25 cellular contexts compared by ENCODE assay signal in genomic region chr20:15734054-15734453, GRCh38.
DNase-seq lines count a peak whose midpoint lies in the region; ATAC-seq, FAIRE-seq and TF ChIP-seq lines count a peak whose summit lies in the region.
"Had no signal": no experiment of that assay in that cellular context is flagged by ENCODE, and none has a peak within 500 bp of the region (broad histone marks: within the 10 kb centered on the region; RNA-seq: fewer than 3 reads in every experiment).

No MANE protein-coding gene starts in this region.

- H3F3A ChIP-seq in SK-N-SH (replicated peaks; ENCODE audit: insufficient read depth): no peaks in the 10 kb centered on the region

- CTCF ChIA-PET in SK-N-SH (lab: Yijun Ruan, JAX) (no interaction called here), A549 (lab: Yijun Ruan, JAX) (no interaction called here), K562 (lab: Yijun Ruan, JAX; ENCODE audit: low intra/inter-chr PET ratio) (no interaction called here)

- H3K79me2 ChIP-seq in SK-N-SH (ENCODE audit: insufficient read depth): no peaks in the 10 kb centered on the region
- H3K79me2 ChIP-seq in K562 (ENCODE audit: control insufficient read depth, insufficient read depth, low read length): no peaks in the 10 kb centered on the region

- H4K20me1 ChIP-seq in SK-N-SH (ENCODE audit: insufficient read depth) (no peaks in the 10 kb centered on the region), K562 (replicated peaks; ENCODE audit: control insufficient read depth, insufficient read depth, low read length) (no peaks in the 10 kb centered on the region)
- H4K20me1 ChIP-seq: BLaER1 had no signal

- H3K4me1 ChIP-seq in SK-N-SH (ENCODE audit: control insufficient read depth in 1 of 2, insufficient read depth in 2 of 2, low read depth in 1 of 2, low read length in 1 of 2): no peaks in the 10 kb centered on the region
- H3K4me1 ChIP-seq in A549: no peaks in the 10 kb centered on the region
- no peaks in the 10 kb centered on the region for H3K4me1 ChIP-seq in K562 (replicated peaks in 1 of 2; ENCODE audit: control insufficient read depth in 2 of 2, insufficient read depth in 2 of 2, low read length in 2 of 2)
- no peaks in the 10 kb centered on the region for H3K4me1 ChIP-seq in esophagus muscularis mucosa
- H3K4me1 ChIP-seq: BE2C, BLaER1 had no signal

- H2AFZ ChIP-seq in SK-N-SH (ENCODE audit: low read depth) (no peak overlapping the region), K562 (ENCODE audit: low read depth, low read length) (no peak overlapping the region)

- no peak overlapping the region for H3K9ac ChIP-seq in SK-N-SH
- H3K9ac ChIP-seq in K562 (ENCODE audit: insufficient read depth in 1 of 2, low read depth in 2 of 2, low read length in 2 of 2): no peak overlapping the region
- H3K9ac ChIP-seq: BLaER1 had no signal

- H3K36me3 ChIP-seq in SK-N-SH (replicated peaks in 1 of 2; ENCODE audit: control insufficient read depth in 1 of 2, insufficient read depth in 2 of 2, low read length in 1 of 2): no peaks in the 10 kb centered on the region
- no peaks in the 10 kb centered on the region for H3K36me3 ChIP-seq in K562 (ENCODE audit: control insufficient read depth, insufficient read depth, low read length)
- no peaks in the 10 kb centered on the region for H3K36me3 ChIP-seq in esophagus muscularis mucosa
- H3K36me3 ChIP-seq: BE2C, BLaER1 had no signal

- 46% methylated on average over 4 of the region's 4 CpGs for WGBS in SK-N-SH (ENCODE audit: low lambda C conversion rate)
- 14% methylated on average over 4 of the region's 4 CpGs for WGBS in A549 (ENCODE audit: missing lambda C conversion rate)
- WGBS in K562 (ENCODE audit: insufficient coverage, low coverage, missing lambda C conversion rate): 0% methylated on average over 3 of the region's 4 CpGs
- WGBS in esophagus muscularis mucosa: 83% methylated on average over 4 of the region's 4 CpGs

- no peak for ATAC-seq in SK-N-SH treated with all-trans-retinoic acid at 6 μM for 48 hours
- no peak for ATAC-seq in A549
- ATAC-seq in K562: no peak
- no peak for ATAC-seq in HG03045 (IDR thresholded peaks at IDR 0.05; ENCODE audit: unreplicated experiment)
- ATAC-seq: GM12878 had no signal

- in situ Hi-C loops in K562 (cut with MboI): no loop called here

- no peaks in the 10 kb centered on the region for H3K9me1 ChIP-seq in K562 (ENCODE audit: control insufficient read depth, insufficient read depth, low read length)

- TF ChIP-seq POLR2A in A549 (IDR thresholded peaks at IDR 0.05; ENCODE audit: low read length) (no peak), K562 (conservative IDR thresholded peaks at IDR 0.05) (no peak), esophagus muscularis mucosa (IDR thresholded peaks at IDR 0.05; ENCODE audit: low read depth) (no peak)

- intact Hi-C loops in K562 (cut with micrococcal nuclease) (no loop called here), esophagus muscularis mucosa (cut with DNase I) (no loop called here)

- H3K27me3 ChIP-seq in SK-N-SH (ENCODE audit: insufficient read depth): no peaks in the 10 kb centered on the region
- H3K27me3 ChIP-seq in K562 (ENCODE audit: control insufficient read depth in 2 of 2, insufficient read depth in 2 of 2, low read length in 2 of 2): no peaks in the 10 kb centered on the region
- no peaks in the 10 kb centered on the region for H3K27me3 ChIP-seq in esophagus muscularis mucosa
- H3K27me3 ChIP-seq: BE2C, BLaER1 had no signal

- TF ChIP-seq CTCF in SK-N-SH (IDR thresholded peaks at IDR 0.05) (no peak), A549 (IDR thresholded peaks at IDR 0.05) (no peak), K562 (IDR thresholded peaks at IDR 0.05 in 2 of 3, conservative IDR thresholded peaks at IDR 0.05 in 1 of 3; ENCODE audit: insufficient read depth in 2 of 3, low read depth in 1 of 3, low read length in 3 of 3) (no peak), esophagus muscularis mucosa (IDR thresholded peaks at IDR 0.05) (no peak)

- no peak for DNase-seq in SK-N-SH
- DNase-seq in A549 (ENCODE audit: low read depth in 1 of 2, low spot score in 1 of 2): no peak
- DNase-seq in K562 (ENCODE audit: extremely low read depth in 1 of 4, low spot score in 3 of 4): no peak
- DNase-seq in esophagus muscularis mucosa (ENCODE audit: extremely low spot score): no peak
- DNase-seq: ACHN; BE2C; C1 segment of cervical spinal cord; CD4-positive, alpha-beta memory T cell; CD4-positive, CD25-positive, alpha-beta regulatory T cell; CD8-positive, alpha-beta memory T cell; COR-L47; DMS 273 treated with DMSO at 0.1 percent for 48 hours; DMS153; DMS53; DMS79; DND-41; EL; GDM1 had no signal

- H3K4me3 ChIP-seq in SK-N-SH (ENCODE audit: low read depth in 2 of 2, low read length in 1 of 2) (no peak overlapping the region), A549 (no peak overlapping the region), K562 (no peak overlapping the region), esophagus muscularis mucosa (no peak overlapping the region)
- H3K4me3 ChIP-seq: BLaER1, GM12878 had no signal

- TF ChIP-seq RAD21 in SK-N-SH (IDR thresholded peaks at IDR 0.05; ENCODE audit: low read length): no peak
- TF ChIP-seq RAD21 in A549 (conservative IDR thresholded peaks at IDR 0.05 in 1 of 2, IDR thresholded peaks at IDR 0.05 in 1 of 2): no peak
- TF ChIP-seq RAD21 in K562 (CRISPR knock-in tag; conservative IDR thresholded peaks at IDR 0.05 in 1 of 2, IDR thresholded peaks at IDR 0.05 in 1 of 2): no peak

- FAIRE-seq in A549 (lab: Jason Lieb, UNC) (no peak), K562 (lab: Jason Lieb, UNC) (no peak)
- FAIRE-seq: GM12878, GM12892, GM18507 had no signal

- H3K9me2 ChIP-seq in SK-N-SH: no peaks in the 10 kb centered on the region

- TF ChIP-seq EP300 in SK-N-SH (IDR thresholded peaks at IDR 0.05; ENCODE audit: borderline replicate concordance in 1 of 2, low read depth in 1 of 2, low read length in 1 of 2): no peak
- no peak for TF ChIP-seq EP300 in A549 (IDR thresholded peaks at IDR 0.05)
- no peak for TF ChIP-seq EP300 in K562 (IDR thresholded peaks at IDR 0.05; ENCODE audit: low read length)
- TF ChIP-seq EP300 in esophagus muscularis mucosa (IDR thresholded peaks at IDR 0.05): no peak

- H3K9me3 ChIP-seq in SK-N-SH (no peaks in the 10 kb centered on the region), A549 (peaks cover 3% of the 10 kb centered on the region; the same call in 1 of the 3 replicates), K562 (replicated peaks; ENCODE audit: control insufficient read depth, insufficient read depth, low read depth, low read length) (no peaks in the 10 kb centered on the region), esophagus muscularis mucosa (peaks cover 0 to 6% (median 0%) of the 10 kb centered on the region in 4 donors)
- H3K9me3 ChIP-seq: BE2C, BLaER1 had no signal

- POLR2A ChIA-PET in SK-N-SH (lab: Yijun Ruan, JAX) (no interaction called here), A549 (lab: Yijun Ruan, JAX) (no interaction called here), K562 (lab: Yijun Ruan, JAX) (no interaction called here)

- H3K27ac ChIP-seq in SK-N-SH (ENCODE audit: low read depth in 2 of 2, low read length in 1 of 2): no peak overlapping the region
- no peak overlapping the region for H3K27ac ChIP-seq in A549
- no peak overlapping the region for H3K27ac ChIP-seq in K562 (ENCODE audit: extremely low read depth, low read depth, low read length)
- H3K27ac ChIP-seq in esophagus muscularis mucosa (replicated peaks in 1 of 4): no peak overlapping the region
- H3K27ac ChIP-seq: 22Rv1, BLaER1 had no signal

- BruUV-seq in K562 (replicated peaks; lab: Mats Ljungman, UMichigan): no TSS peak

- H3K4me2 ChIP-seq in SK-N-SH (no peak overlapping the region), A549 (no peak overlapping the region), K562 (ENCODE audit: insufficient read depth, low read length) (no peak overlapping the region)
- H3K4me2 ChIP-seq: BLaER1 had no signal

TF ChIP-seq in SK-N-SH treated with all-trans-retinoic acid at 6 μM for 48 hours, 23 proteins besides CTCF, POLR2A, EP300 and RAD21:
- TF ChIP-seq GLIS3 (CRISPR knock-in tag; IDR thresholded peaks at IDR 0.05) (no peak), ZC3H10 (CRISPR knock-in tag; IDR thresholded peaks at IDR 0.05) (no peak), ESRRG (CRISPR knock-in tag; IDR thresholded peaks at IDR 0.05) (no peak), CSDC2 (CRISPR knock-in tag; IDR thresholded peaks at IDR 0.05) (no peak), OSR1 (CRISPR knock-in tag; IDR thresholded peaks at IDR 0.05) (no peak), ZNF565 (CRISPR knock-in tag; conservative IDR thresholded peaks at IDR 0.05; ENCODE audit: low read depth) (no peak), ZFP3 (CRISPR knock-in tag; IDR thresholded peaks at IDR 0.05) (0 out of 2 replicates have a peak, but pooled peaks have one; percentile 30), ZNF70 (CRISPR knock-in tag; IDR thresholded peaks at IDR 0.05) (no peak)

TF ChIP-seq in SK-N-SH, 30 proteins besides CTCF, POLR2A, EP300 and RAD21 (continues in another document):
- no peak for TF ChIP-seq NRF1 (IDR thresholded peaks at IDR 0.05; ENCODE audit: low read depth, low read length)

TF ChIP-seq in A549, 52 proteins besides CTCF, POLR2A, EP300 and RAD21:
- TF ChIP-seq EHF (CRISPR knock-in tag; IDR thresholded peaks at IDR 0.05) (no peak), MAFK (IDR thresholded peaks at IDR 0.05; ENCODE audit: partially characterized antibody) (peak; percentile 87), ZFP36 (IDR thresholded peaks at IDR 0.05; ENCODE audit: borderline replicate concordance, partially characterized antibody) (no peak), HES2 (IDR thresholded peaks at IDR 0.05) (no peak)

TF ChIP-seq in K562, 482 proteins besides CTCF, POLR2A, EP300 and RAD21:
- TF ChIP-seq MAFK (IDR thresholded peaks at IDR 0.05; ENCODE audit: low read length): 0 out of 2 replicates have a peak, but pooled peaks have one; percentile 24
- no peak for TF ChIP-seq NRF1 (conservative IDR thresholded peaks at IDR 0.05 in 1 of 2, IDR thresholded peaks at IDR 0.05 in 1 of 2)
- no peak for TF ChIP-seq ZNF23 (CRISPR knock-in tag; IDR thresholded peaks at IDR 0.05)
- no peak for TF ChIP-seq NR1H2 (CRISPR knock-in tag; IDR thresholded peaks at IDR 0.05)
- TF ChIP-seq C11orf30 (IDR thresholded peaks at IDR 0.05; ENCODE audit: low read depth): no peak
- no peak for TF ChIP-seq BRD9 (IDR thresholded peaks at IDR 0.05; ENCODE audit: low read depth, partially characterized antibody)
- TF ChIP-seq ZNF316 (IDR thresholded peaks at IDR 0.05): peak; percentile 23; the same call in 1 of the 2 replicates
- TF ChIP-seq GTF2F1 (IDR thresholded peaks at IDR 0.05; ENCODE audit: low read depth, low read length): no peak
- no peak for TF ChIP-seq ZNF699 (CRISPR knock-in tag; IDR thresholded peaks at IDR 0.05; ENCODE audit: insufficient replicate concordance)
- TF ChIP-seq ETV5 (CRISPR knock-in tag; IDR thresholded peaks at IDR 0.05; ENCODE audit: low read depth): no peak
